ENCODE assay signal across 18 cellular contexts in the genomic region with DNA sequence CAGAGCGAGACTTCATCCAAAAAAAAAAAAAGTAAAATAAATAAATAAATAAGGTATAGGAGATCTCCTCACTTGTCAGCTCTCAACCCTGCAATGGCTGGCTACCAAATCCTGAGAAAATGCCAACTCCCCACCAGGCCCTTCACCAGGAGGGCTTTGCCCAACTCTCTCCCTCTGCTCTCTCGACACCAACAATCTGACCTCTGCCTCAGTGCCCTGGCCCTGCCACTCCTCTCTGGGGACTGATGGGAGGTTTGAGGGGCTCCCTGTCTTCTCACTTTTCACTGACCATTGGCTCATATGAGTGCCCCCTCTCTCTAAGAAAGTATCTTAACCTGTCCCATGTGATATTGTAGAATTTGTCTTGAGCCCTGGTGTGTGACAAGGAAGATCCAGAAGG. TPM values are rescaled to one million over a fixed set of nuclear protein-coding genes. Genes with fewer than 3 reads are reported as not detected.
DNase-seq lines count a peak whose midpoint lies in the region; ATAC-seq and TF ChIP-seq lines count a peak whose summit lies in the region.
"Had no signal": no experiment of that assay in that cellular context is flagged by ENCODE, and none has a peak within 500 bp of the region (broad histone marks: within the 10 kb centered on the region; RNA-seq: fewer than 3 reads in every experiment).

No MANE protein-coding gene starts in this region.

- H3K4me3 Mint-ChIP-seq in activated CD4-positive, alpha-beta T cell treated with anti-CD3 and anti-CD28 coated beads, Interleukin-2, amount 10 ng/mL, durations not matched to agents 24 days and 14 days, result no peak overlapping the region
- H3K4me3 Mint-ChIP-seq: IgD-negative memory B cell had no signal

- no peaks in the 10 kb centered on the region for H3K4me1 Mint-ChIP-seq in activated CD4-positive, alpha-beta T cell treated with anti-CD3 and anti-CD28 coated beads, Interleukin-2, amount 10 ng/mL, durations not matched to agents 24 days and 14 days

- H3K9me3 Mint-ChIP-seq in activated CD4-positive, alpha-beta T cell treated with anti-CD3 and anti-CD28 coated beads, Interleukin-2, amount 10 ng/mL, durations not matched to agents 24 days and 14 days, result no peaks in the 10 kb centered on the region

- H3K27me3 ChIP-seq in left ventricle myocardium inferior (ENCODE audit: low read depth) (no peaks in the 10 kb centered on the region), right cardiac atrium (ENCODE audit: control insufficient read depth, insufficient read depth) (no peaks in the 10 kb centered on the region), sigmoid colon (no peaks in the 10 kb centered on the region)
- H3K27me3 ChIP-seq: Peyer's patch had no signal

- ATAC-seq in right cardiac atrium, result no peak
- ATAC-seq in HG03039 (IDR thresholded peaks at IDR 0.05; ENCODE audit: unreplicated experiment), result no peak

- H3K27ac ChIP-seq in left ventricle myocardium inferior (replicated peaks) (peak overlapping the region; percentile 36), right cardiac atrium (ENCODE audit: low read length) (no peak overlapping the region), sigmoid colon (no peak overlapping the region)
- H3K27ac ChIP-seq: C4-2B, Peyer's patch had no signal

- no peak for TF ChIP-seq EP300 in sigmoid colon (IDR thresholded peaks at IDR 0.05)

- 97% methylated on average over 2 of the region's 2 CpGs for WGBS in right cardiac atrium
- WGBS in lower leg skin, 2 donors, result 96 to 98% methylated on average over 2 of the region's 2 CpGs
- WGBS in sigmoid colon, 2 donors, result 94 to 95% methylated on average over 2 of the region's 2 CpGs

- TF ChIP-seq CTCF in left ventricle myocardium inferior (IDR thresholded peaks at IDR 0.05; ENCODE audit: borderline replicate concordance), result no peak
- no peak for TF ChIP-seq CTCF in lower leg skin (IDR thresholded peaks at IDR 0.05)
- no peak for TF ChIP-seq CTCF in sigmoid colon (IDR thresholded peaks at IDR 0.05)

- H3K36me3 ChIP-seq in left ventricle myocardium inferior, result no peaks in the 10 kb centered on the region
- no peaks in the 10 kb centered on the region for H3K36me3 ChIP-seq in sigmoid colon
- H3K36me3 ChIP-seq: Peyer's patch had no signal

- H3K4me3 ChIP-seq in left ventricle myocardium inferior (no peak overlapping the region), right cardiac atrium (ENCODE audit: low read length) (no peak overlapping the region), lower leg skin (ENCODE audit: low read depth, poor library complexity, severe bottlenecking) (no peak overlapping the region), sigmoid colon (no peak overlapping the region)
- H3K4me3 ChIP-seq: Peyer's patch had no signal

- no peak for TF ChIP-seq POLR2A in lower leg skin (IDR thresholded peaks at IDR 0.05)
- TF ChIP-seq POLR2A in sigmoid colon (IDR thresholded peaks at IDR 0.05), result no peak

- intact Hi-C loops in left ventricle myocardium inferior (cut with micrococcal nuclease), result no loop called here
- intact Hi-C loops in right cardiac atrium (cut with DNase I), result no loop called here
- intact Hi-C loops in lower leg skin (cut with DNase I; ENCODE audit: low total_unique reads), result no loop called here
- intact Hi-C loops in sigmoid colon (cut with DNase I), result no loop called here
- intact Hi-C loops in activated CD4-positive, alpha-beta T cell treated with anti-CD3 and anti-CD28 coated beads, Interleukin-2, amount 10 ng/mL, durations not matched to agents 24 days and 14 days (cut with micrococcal nuclease), result no loop called here

- H3K36me3 Mint-ChIP-seq in activated CD4-positive, alpha-beta T cell treated with anti-CD3 and anti-CD28 coated beads, Interleukin-2, amount 10 ng/mL, durations not matched to agents 24 days and 14 days (ENCODE audit: low read depth), result no peaks in the 10 kb centered on the region
- H3K36me3 Mint-ChIP-seq: IgD-negative memory B cell had no signal

- H3K9me3 ChIP-seq in left ventricle myocardium inferior (replicated peaks) (peaks cover 13% of the 10 kb centered on the region), right cardiac atrium (ENCODE audit: control insufficient read depth, low read length) (no peaks in the 10 kb centered on the region), sigmoid colon (peaks cover 0 to 4% (median under 1%) of the 10 kb centered on the region in 4 donors)

- no peak overlapping the region for H3K27ac Mint-ChIP-seq in activated CD4-positive, alpha-beta T cell treated with anti-CD3 and anti-CD28 coated beads, Interleukin-2, amount 10 ng/mL, durations not matched to agents 24 days and 14 days
- H3K27ac Mint-ChIP-seq: IgD-negative memory B cell had no signal

- DNase-seq in left ventricle myocardium inferior (no peak), right cardiac atrium (no peak), lower leg skin (ENCODE audit: low spot score in 2 of 2) (peak; percentile 3 to 54), sigmoid colon (peak; percentile 32), NCI-H2107 (lab: John Stamatoyannopoulos, UW) (no peak)
- no peak for DNase-seq in activated T-cell treated with anti-CD3 and anti-CD28 coated beads, Interleukin-2, amount 50 U/mL, for 1 hour
- DNase-seq in activated CD4-positive, alpha-beta T cell treated with anti-CD3 and anti-CD28 coated beads, Interleukin-2, amount 10 ng/mL, durations not matched to agents 24 days and 14 days, result no peak
- DNase-seq: DMS53, HCEC 1CT, MV-4-11, NCI-H1417 treated with DMSO at 0.1 percent for 48 hours, NCI-H2029, NCI-H524 had no signal

- H3K4me1 ChIP-seq in left ventricle myocardium inferior, result peaks cover 45% of the 10 kb centered on the region
- peaks cover 3% of the 10 kb centered on the region for H3K4me1 ChIP-seq in right cardiac atrium (ENCODE audit: control insufficient read depth, insufficient read depth, low read length)
- H3K4me1 ChIP-seq in sigmoid colon, result peaks cover 0 to 18% (median 5%) of the 10 kb centered on the region in 4 donors
- H3K4me1 ChIP-seq: Caco-2 had no signal

- peaks cover 3% of the 10 kb centered on the region for H3K27me3 Mint-ChIP-seq in activated CD4-positive, alpha-beta T cell treated with anti-CD3 and anti-CD28 coated beads, Interleukin-2, amount 10 ng/mL, durations not matched to agents 24 days and 14 days

RNA-seq across cellular contexts. Expression of a gene that starts 52.6 kb away (rescaled TPM):
- total RNA-seq in left ventricle myocardium inferior (5.2 TPM), right cardiac atrium (10 to 100 TPM in 1 of 4 donors, 1 to 10 TPM in 3; 5.1 to 18.0 (median 9.1) TPM), lower leg skin (10 to 100 TPM; 13.5 to 43.5 (median 28.1) TPM), sigmoid colon (10 to 100 TPM; 19.3 to 45.7 (median 20.9) TPM)
- polyA plus RNA-seq in right cardiac atrium (2.2 TPM), sigmoid colon (1 to 10 TPM; 3.6 to 9.2 (median 3.9) TPM)
- 0.16 and 0.19 TPM in 2 replicates for total RNA-seq in activated CD4-positive, alpha-beta T cell treated with anti-CD3 and anti-CD28 coated beads, Interleukin-2, amount 10 ng/mL, durations not matched to agents 24 days and 14 days
- polyA plus RNA-seq: IgD-negative memory B cell had no signal

Comparison
In these comparisons a context has a peak if more than half of its experiments do, and no peak if none do; other contexts are left out.
1. DNase-seq: peak in lower leg skin (2 of 2) and sigmoid colon (single experiment); none in left ventricle myocardium inferior (single experiment), right cardiac atrium (0 of 3), activated T-cell treated with anti-CD3 and anti-CD28 coated beads, Interleukin-2, amount 50 U/mL, for 1 hour (single experiment), NCI-H2107 (single experiment) and activated CD4-positive, alpha-beta T cell treated with anti-CD3 and anti-CD28 coated beads, Interleukin-2, amount 10 ng/mL, durations not matched to agents 24 days and 14 days (single experiment).